Comparison of ENCODE assay signal across 1 cellular context in the genomic region with DNA sequence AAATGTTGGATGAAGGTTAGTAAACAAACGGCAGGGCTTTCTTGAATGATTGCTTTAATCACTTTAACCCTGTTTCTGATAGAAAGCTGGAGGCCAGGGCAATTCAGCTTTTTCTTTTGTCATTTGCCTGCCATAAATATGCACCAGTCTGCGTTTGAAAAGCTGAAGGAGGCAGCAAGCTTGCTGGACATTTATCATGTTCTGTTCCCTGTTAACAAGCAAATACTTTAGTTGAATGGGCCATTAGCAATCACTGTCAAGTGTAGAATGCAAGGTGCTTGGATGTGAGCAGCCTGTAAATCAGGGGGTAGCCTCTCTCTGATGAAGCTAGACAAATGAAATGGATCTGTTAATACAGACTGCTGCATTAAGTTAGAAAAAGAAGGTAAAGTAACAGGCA.
TF ChIP-seq lines count a peak whose summit lies in the region.

No MANE protein-coding gene starts in this region.

TF ChIP-seq in GM23338, 12 proteins besides CTCF, POLR2A, EP300 and RAD21 (continued from another document):
- TF ChIP-seq, protein P1, sequence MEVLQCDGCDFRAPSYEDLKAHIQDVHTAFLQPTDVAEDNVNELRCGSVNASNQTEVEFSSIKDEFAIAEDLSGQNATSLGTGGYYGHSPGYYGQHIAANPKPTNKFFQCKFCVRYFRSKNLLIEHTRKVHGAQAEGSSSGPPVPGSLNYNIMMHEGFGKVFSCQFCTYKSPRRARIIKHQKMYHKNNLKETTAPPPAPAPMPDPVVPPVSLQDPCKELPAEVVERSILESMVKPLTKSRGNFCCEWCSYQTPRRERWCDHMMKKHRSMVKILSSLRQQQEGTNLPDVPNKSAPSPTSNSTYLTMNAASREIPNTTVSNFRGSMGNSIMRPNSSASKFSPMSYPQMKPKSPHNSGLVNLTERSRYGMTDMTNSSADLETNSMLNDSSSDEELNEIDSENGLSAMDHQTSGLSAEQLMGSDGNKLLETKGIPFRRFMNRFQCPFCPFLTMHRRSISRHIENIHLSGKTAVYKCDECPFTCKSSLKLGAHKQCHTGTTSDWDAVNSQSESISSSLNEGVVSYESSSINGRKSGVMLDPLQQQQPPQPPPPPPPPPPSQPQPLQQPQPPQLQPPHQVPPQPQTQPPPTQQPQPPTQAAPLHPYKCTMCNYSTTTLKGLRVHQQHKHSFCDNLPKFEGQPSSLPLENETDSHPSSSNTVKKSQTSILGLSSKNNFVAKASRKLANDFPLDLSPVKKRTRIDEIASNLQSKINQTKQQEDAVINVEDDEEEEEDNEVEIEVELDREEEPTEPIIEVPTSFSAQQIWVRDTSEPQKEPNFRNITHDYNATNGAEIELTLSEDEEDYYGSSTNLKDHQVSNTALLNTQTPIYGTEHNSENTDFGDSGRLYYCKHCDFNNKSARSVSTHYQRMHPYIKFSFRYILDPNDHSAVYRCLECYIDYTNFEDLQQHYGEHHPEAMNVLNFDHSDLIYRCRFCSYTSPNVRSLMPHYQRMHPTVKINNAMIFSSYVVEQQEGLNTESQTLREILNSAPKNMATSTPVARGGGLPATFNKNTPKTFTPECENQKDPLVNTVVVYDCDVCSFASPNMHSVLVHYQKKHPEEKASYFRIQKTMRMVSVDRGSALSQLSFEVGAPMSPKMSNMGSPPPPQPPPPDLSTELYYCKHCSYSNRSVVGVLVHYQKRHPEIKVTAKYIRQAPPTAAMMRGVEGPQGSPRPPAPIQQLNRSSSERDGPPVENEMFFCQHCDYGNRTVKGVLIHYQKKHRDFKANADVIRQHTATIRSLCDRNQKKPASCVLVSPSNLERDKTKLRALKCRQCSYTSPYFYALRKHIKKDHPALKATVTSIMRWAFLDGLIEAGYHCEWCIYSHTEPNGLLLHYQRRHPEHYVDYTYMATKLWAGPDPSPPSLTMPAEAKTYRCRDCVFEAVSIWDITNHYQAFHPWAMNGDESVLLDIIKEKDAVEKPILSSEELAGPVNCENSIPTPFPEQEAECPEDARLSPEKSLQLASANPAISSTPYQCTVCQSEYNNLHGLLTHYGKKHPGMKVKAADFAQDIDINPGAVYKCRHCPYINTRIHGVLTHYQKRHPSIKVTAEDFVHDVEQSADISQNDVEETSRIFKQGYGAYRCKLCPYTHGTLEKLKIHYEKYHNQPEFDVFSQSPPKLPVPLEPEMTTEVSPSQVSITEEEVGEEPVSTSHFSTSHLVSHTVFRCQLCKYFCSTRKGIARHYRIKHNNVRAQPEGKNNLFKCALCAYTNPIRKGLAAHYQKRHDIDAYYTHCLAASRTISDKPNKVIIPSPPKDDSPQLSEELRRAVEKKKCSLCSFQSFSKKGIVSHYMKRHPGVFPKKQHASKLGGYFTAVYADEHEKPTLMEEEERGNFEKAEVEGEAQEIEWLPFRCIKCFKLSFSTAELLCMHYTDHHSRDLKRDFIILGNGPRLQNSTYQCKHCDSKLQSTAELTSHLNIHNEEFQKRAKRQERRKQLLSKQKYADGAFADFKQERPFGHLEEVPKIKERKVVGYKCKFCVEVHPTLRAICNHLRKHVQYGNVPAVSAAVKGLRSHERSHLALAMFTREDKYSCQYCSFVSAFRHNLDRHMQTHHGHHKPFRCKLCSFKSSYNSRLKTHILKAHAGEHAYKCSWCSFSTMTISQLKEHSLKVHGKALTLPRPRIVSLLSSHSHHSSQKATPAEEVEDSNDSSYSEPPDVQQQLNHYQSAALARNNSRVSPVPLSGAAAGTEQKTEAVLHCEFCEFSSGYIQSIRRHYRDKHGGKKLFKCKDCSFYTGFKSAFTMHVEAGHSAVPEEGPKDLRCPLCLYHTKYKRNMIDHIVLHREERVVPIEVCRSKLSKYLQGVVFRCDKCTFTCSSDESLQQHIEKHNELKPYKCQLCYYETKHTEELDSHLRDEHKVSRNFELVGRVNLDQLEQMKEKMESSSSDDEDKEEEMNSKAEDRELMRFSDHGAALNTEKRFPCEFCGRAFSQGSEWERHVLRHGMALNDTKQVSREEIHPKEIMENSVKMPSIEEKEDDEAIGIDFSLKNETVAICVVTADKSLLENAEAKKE (CRISPR knock-in tag; IDR thresholded peaks at IDR 0.05): no peak
- TF ChIP-seq EZH2phosphoT487 (IDR thresholded peaks at IDR 0.05; ENCODE audit: unreplicated experiment): no peak
- TF ChIP-seq, protein P2, sequence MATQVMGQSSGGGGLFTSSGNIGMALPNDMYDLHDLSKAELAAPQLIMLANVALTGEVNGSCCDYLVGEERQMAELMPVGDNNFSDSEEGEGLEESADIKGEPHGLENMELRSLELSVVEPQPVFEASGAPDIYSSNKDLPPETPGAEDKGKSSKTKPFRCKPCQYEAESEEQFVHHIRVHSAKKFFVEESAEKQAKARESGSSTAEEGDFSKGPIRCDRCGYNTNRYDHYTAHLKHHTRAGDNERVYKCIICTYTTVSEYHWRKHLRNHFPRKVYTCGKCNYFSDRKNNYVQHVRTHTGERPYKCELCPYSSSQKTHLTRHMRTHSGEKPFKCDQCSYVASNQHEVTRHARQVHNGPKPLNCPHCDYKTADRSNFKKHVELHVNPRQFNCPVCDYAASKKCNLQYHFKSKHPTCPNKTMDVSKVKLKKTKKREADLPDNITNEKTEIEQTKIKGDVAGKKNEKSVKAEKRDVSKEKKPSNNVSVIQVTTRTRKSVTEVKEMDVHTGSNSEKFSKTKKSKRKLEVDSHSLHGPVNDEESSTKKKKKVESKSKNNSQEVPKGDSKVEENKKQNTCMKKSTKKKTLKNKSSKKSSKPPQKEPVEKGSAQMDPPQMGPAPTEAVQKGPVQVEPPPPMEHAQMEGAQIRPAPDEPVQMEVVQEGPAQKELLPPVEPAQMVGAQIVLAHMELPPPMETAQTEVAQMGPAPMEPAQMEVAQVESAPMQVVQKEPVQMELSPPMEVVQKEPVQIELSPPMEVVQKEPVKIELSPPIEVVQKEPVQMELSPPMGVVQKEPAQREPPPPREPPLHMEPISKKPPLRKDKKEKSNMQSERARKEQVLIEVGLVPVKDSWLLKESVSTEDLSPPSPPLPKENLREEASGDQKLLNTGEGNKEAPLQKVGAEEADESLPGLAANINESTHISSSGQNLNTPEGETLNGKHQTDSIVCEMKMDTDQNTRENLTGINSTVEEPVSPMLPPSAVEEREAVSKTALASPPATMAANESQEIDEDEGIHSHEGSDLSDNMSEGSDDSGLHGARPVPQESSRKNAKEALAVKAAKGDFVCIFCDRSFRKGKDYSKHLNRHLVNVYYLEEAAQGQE (IDR thresholded peaks at IDR 0.05; ENCODE audit: unreplicated experiment): no peak
TF ChIP-seq in GM23338: peak in this region for 0.
